In the genomic region with DNA sequence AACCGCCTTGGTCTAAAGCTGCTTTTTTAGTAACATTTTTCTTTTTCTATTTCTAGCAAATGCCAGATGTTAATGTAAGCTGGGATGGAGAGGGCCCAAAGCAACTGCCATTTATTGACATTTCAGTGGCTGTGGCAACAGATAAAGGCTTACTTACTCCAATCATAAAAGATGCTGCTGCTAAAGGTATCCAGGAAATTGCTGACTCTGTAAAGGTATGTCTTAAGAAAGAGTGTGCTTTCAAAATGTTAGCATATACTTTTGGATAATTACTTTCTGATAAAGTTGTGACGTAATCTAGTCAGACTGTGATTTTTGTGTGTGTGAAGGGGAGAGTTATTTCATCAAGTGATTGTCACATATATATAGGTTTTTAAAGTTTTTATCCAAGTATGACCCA, we compare ENCODE assay signal across 21 cellular contexts.
DNase-seq lines count a peak whose midpoint lies in the region; ATAC-seq, FAIRE-seq and TF ChIP-seq lines count a peak whose summit lies in the region.
"Had no signal": no experiment of that assay in that cellular context is flagged by ENCODE, and none has a peak within 500 bp of the region (broad histone marks: within the 10 kb centered on the region; RNA-seq: fewer than 3 reads in every experiment).

No MANE protein-coding gene starts in this region.

- TF ChIP-seq CTCF in A549 (IDR thresholded peaks at IDR 0.05) (no peak), Panc1 (IDR thresholded peaks at IDR 0.05) (no peak)

- DNase-seq in A549 (ENCODE audit: low read depth in 1 of 2, low spot score in 1 of 2) (no peak), GM12892 (ENCODE audit: insufficient read length) (no peak), Panc1 (ENCODE audit: low read depth, low spot score) (no peak), NCI-H1092 treated with DMSO at 0.1 percent for 48 hours (lab: John Stamatoyannopoulos, UW) (no peak), SHP77 (lab: John Stamatoyannopoulos, UW) (no peak), NOMO-1 treated with dmso at 0.1 percent for 144 hours (lab: John Stamatoyannopoulos, UW; ENCODE audit: unreplicated experiment) (no peak)
- DNase-seq: 8988T; AML-193; Caco-2; Calu3; CD4-positive, alpha-beta T cell; CD8-positive, alpha-beta T cell; DMS79 treated with DMSO at 0.1 percent for 48 hours; GF-D8 had no signal

- H3K9me3 ChIP-seq in A549 (no peaks in the 10 kb centered on the region), Panc1 (ENCODE audit: control insufficient read depth, insufficient read depth, low read depth, low read length) (peaks cover 3% of the 10 kb centered on the region; the same call in 1 of the 2 replicates)
- H3K9me3 ChIP-seq: Caco-2 had no signal

- 97% methylated on average over 2 of the region's 2 CpGs for WGBS in A549 (ENCODE audit: missing lambda C conversion rate)

- TF ChIP-seq EP300 in A549 (IDR thresholded peaks at IDR 0.05), result no peak

- H3K27ac ChIP-seq in A549 (no peak overlapping the region), Panc1 (ENCODE audit: low read length) (peak overlapping the region; percentile 73; the same call in 1 of the 2 replicates)
- H3K27ac ChIP-seq: BLaER1 treated with 17β-estradiol and CSF1 and Interleukin-3, amounts not matched to agents 10 nM and 100 nM; C4-2B had no signal

- H3K4me2 ChIP-seq in A549, result no peak overlapping the region
- H3K4me2 ChIP-seq: BLaER1 treated with 17β-estradiol and CSF1 and Interleukin-3, amounts not matched to agents 10 nM and 100 nM had no signal

- CTCF ChIA-PET in A549 (lab: Yijun Ruan, JAX), result interaction anchor here (0.9 to 1.5 kb wide), 4 partner anchors 10 to 407 kb away, joined by 3 read pairs; no protein-coding TSS in a partner anchor
- CTCF ChIA-PET in Panc1 (lab: Charles Lee), result no interaction called here

- no peak for TF ChIP-seq RAD21 in A549 (conservative IDR thresholded peaks at IDR 0.05 in 1 of 2, IDR thresholded peaks at IDR 0.05 in 1 of 2)

- no peak overlapping the region for H3K4me3 ChIP-seq in A549
- no peak overlapping the region for H3K4me3 ChIP-seq in Panc1 (ENCODE audit: low read depth in 2 of 2, low read length in 2 of 2)
- H3K4me3 ChIP-seq: BLaER1 treated with 17β-estradiol and CSF1 and Interleukin-3, amounts not matched to agents 10 nM and 100 nM had no signal

- POLR2A ChIA-PET in A549 (lab: Yijun Ruan, JAX) (no interaction called here), Panc1 (lab: Charles Lee) (no interaction called here)

- no peaks in the 10 kb centered on the region for H3K27me3 ChIP-seq in Panc1 (ENCODE audit: control insufficient read depth, insufficient read depth, low read length)
- H3K27me3 ChIP-seq: BLaER1 treated with 17β-estradiol and CSF1 and Interleukin-3, amounts not matched to agents 10 nM and 100 nM had no signal

- ATAC-seq in A549, result no peak
- ATAC-seq in Panc1, result no peak
- ATAC-seq: CD8-positive, alpha-beta T cell had no signal

- FAIRE-seq in A549 (lab: Jason Lieb, UNC) (no peak), GM12892 (lab: Jason Lieb, UNC) (peak; percentile 14)
- FAIRE-seq: A204.1, D721Med, G401.6, GM12891, GM18507 had no signal

- H3K36me3 ChIP-seq in Panc1 (ENCODE audit: control insufficient read depth, insufficient read depth, low read length), result peaks cover 12% of the 10 kb centered on the region

- H3K4me1 ChIP-seq in A549 (peaks cover 5% of the 10 kb centered on the region; the same call in 1 of the 3 replicates), Panc1 (ENCODE audit: control insufficient read depth, insufficient read depth, low read length) (peaks cover 28% of the 10 kb centered on the region)
- H3K4me1 ChIP-seq: Caco-2 had no signal

- BruUV-seq in Panc1 (replicated peaks; lab: Mats Ljungman, UMichigan), result no TSS peak

- in situ Hi-C loops in Panc1 (cut with HindIII; ENCODE audit: low pct_unique_long_range_greater_than_20kb, low sequenced_read_pairs), result no loop called here

- intact Hi-C loops in Panc1 (cut with micrococcal nuclease; ENCODE audit: unreplicated experiment), result no loop called here

- TF ChIP-seq POLR2A in A549 (IDR thresholded peaks at IDR 0.05; ENCODE audit: low read length), result no peak
- no peak for TF ChIP-seq POLR2A in GM12892 (IDR thresholded peaks at IDR 0.05; ENCODE audit: low read depth, low read length)

TF ChIP-seq in A549, 52 proteins besides CTCF, POLR2A, EP300 and RAD21:
- TF ChIP-seq MAFK (IDR thresholded peaks at IDR 0.05; ENCODE audit: partially characterized antibody), result peak; percentile 52
- TF ChIP-seq CHD4 (IDR thresholded peaks at IDR 0.05; ENCODE audit: borderline replicate concordance), result no peak
TF ChIP-seq in A549: peak in this region for 1.
